26 cellular contexts compared by ENCODE assay signal in genomic region chr16:84752600-84752999, GRCh38. TPM values are rescaled to one million over a fixed set of nuclear protein-coding genes. Genes with fewer than 3 reads are reported as not detected.
DNase-seq lines count a peak whose midpoint lies in the region; ATAC-seq and TF ChIP-seq lines count a peak whose summit lies in the region.
"Had no signal": no experiment of that assay in that cellular context is flagged by ENCODE, and none has a peak within 500 bp of the region (broad histone marks: within the 10 kb centered on the region; RNA-seq: fewer than 3 reads in every experiment).

No MANE protein-coding gene starts in this region.

- POLR2A ChIA-PET in IMR-90 (lab: Charles Lee; ENCODE audit: unreplicated experiment) = interaction anchor here (0.6 kb wide), 1 partner anchor 67 kb away, joined by 3 read pairs; the partner anchor contains the start of gene CRISPLD2

- CTCF ChIA-PET in IMR-90 (lab: Yijun Ruan, JAX) = interaction anchor here (1.0 to 2.0 kb wide), 6 partner anchors 13 to 219 kb away, joined by 3 to 6 read pairs (median 3); no protein-coding TSS in a partner anchor

- peak in 1 of 2 donors; percentile 71 for ATAC-seq in natural killer cell treated with Interleukin-12 subunit alpha and Interleukin-12 subunit beta and Interleukin-15 and Interleukin-18, amount 100 ng/mL, for 72 hours
- no peak for ATAC-seq in natural killer cell
- no peak for ATAC-seq in IMR-90 (ENCODE audit: low read depth)
- ATAC-seq: activated CD8-positive, alpha-beta T cell treated with anti-CD3 and anti-CD28 coated beads, Interleukin-2, amount 10 ng/mL, durations not matched to agents 7 days and 5 days; left ventricle myocardium superior; naive thymus-derived CD8-positive, alpha-beta T cell had no signal

- dilution Hi-C loops in IMR-90 (cut with HindIII; ENCODE audit: low sequenced_read_pairs, unreplicated experiment) = no loop called here

- no peaks in the 10 kb centered on the region for H3K9me3 ChIP-seq in IMR-90 (ENCODE audit: control insufficient read depth, insufficient read depth, low read length)
- H3K9me3 ChIP-seq: breast epithelium, Peyer's patch, upper lobe of left lung had no signal

- no peak overlapping the region for H3K4me2 ChIP-seq in IMR-90 (ENCODE audit: low read depth, low read length)

- peaks cover 57 to 61% of the 10 kb centered on the region in 2 donors for H3K4me1 Mint-ChIP-seq in natural killer cell treated with Interleukin-12 subunit alpha and Interleukin-12 subunit beta and Interleukin-15 and Interleukin-18, amount 100 ng/mL, for 72 hours (ENCODE audit: low read depth in 2 of 2)
- peaks cover 50 to 58% of the 10 kb centered on the region in 2 donors for H3K4me1 Mint-ChIP-seq in natural killer cell

- H3K9me3 Mint-ChIP-seq in natural killer cell treated with Interleukin-12 subunit alpha and Interleukin-12 subunit beta and Interleukin-15 and Interleukin-18, amount 100 ng/mL, for 72 hours = no peaks in the 10 kb centered on the region
- H3K9me3 Mint-ChIP-seq in natural killer cell = no peaks in the 10 kb centered on the region
- H3K9me3 Mint-ChIP-seq: activated naive CD4-positive, alpha-beta T cell treated with anti-CD3 and anti-CD28 coated beads for 36 hours; H9; naive thymus-derived CD8-positive, alpha-beta T cell had no signal

- H3K27me3 Mint-ChIP-seq in natural killer cell treated with Interleukin-12 subunit alpha and Interleukin-12 subunit beta and Interleukin-15 and Interleukin-18, amount 100 ng/mL, for 72 hours = no peaks in the 10 kb centered on the region
- no peaks in the 10 kb centered on the region for H3K27me3 Mint-ChIP-seq in natural killer cell (ENCODE audit: low read depth in 2 of 2)
- H3K27me3 Mint-ChIP-seq: naive thymus-derived CD8-positive, alpha-beta T cell had no signal

- no peak overlapping the region for H4K91ac ChIP-seq in IMR-90 (ENCODE audit: insufficient read depth, low read depth, low read length)

- H2AK9ac ChIP-seq in IMR-90 (replicated peaks; ENCODE audit: low read depth, low read length, poor library complexity) = no peak overlapping the region

- H3K4me3 ChIP-seq in IMR-90 (ENCODE audit: insufficient read depth, low read depth, low read length) = no peak overlapping the region
- no peak overlapping the region for H3K4me3 ChIP-seq in lower leg skin (ENCODE audit: low read depth, poor library complexity, severe bottlenecking)
- H3K4me3 ChIP-seq: breast epithelium, Peyer's patch, upper lobe of left lung had no signal

- peaks cover 37 to 87% of the 10 kb centered on the region in 2 experiments for H3K79me1 ChIP-seq in IMR-90 (ENCODE audit: low read depth in 1 of 2, low read length in 2 of 2)

- peak overlapping the region; percentile 81 to 86 for H3K27ac Mint-ChIP-seq in natural killer cell treated with Interleukin-12 subunit alpha and Interleukin-12 subunit beta and Interleukin-15 and Interleukin-18, amount 100 ng/mL, for 72 hours
- peak overlapping the region in 1 of 2 donors; percentile 80 for H3K27ac Mint-ChIP-seq in natural killer cell
- H3K27ac Mint-ChIP-seq: activated CD8-positive, alpha-beta T cell treated with anti-CD3 and anti-CD28 coated beads, Interleukin-2, amount 10 ng/mL, durations not matched to agents 7 days and 5 days; activated naive CD4-positive, alpha-beta T cell treated with anti-CD3 and anti-CD28 coated beads for 36 hours had no signal

- TF ChIP-seq POLR2A in IMR-90 (IDR thresholded peaks at IDR 0.05; ENCODE audit: low read depth, low read length) (no peak), lower leg skin (IDR thresholded peaks at IDR 0.05) (no peak)

- H2BK20ac ChIP-seq in IMR-90 (ENCODE audit: low read depth, low read length) = no peak overlapping the region

- H4K5ac ChIP-seq in IMR-90 (ENCODE audit: low read depth, low read length) = no peak overlapping the region

- H3K4ac ChIP-seq in IMR-90 (ENCODE audit: low read depth, low read length) = 0 out of 2 replicates have a peak overlapping the region, but pooled peaks have one; percentile 6

- in situ Hi-C loops in IMR-90 (cut with MboI; ENCODE audit: low sequenced_read_pairs) = no loop called here

- H2AFZ ChIP-seq in IMR-90 (replicated peaks; ENCODE audit: low read length, poor library complexity) = no peak overlapping the region

- intact Hi-C loops in natural killer cell (cut with micrococcal nuclease) = no loop called here
- intact Hi-C loops in IMR-90 (cut with micrococcal nuclease) = loop anchor here (10.0 kb wide), 1 partner anchor 332 kb away; no protein-coding TSS in a partner anchor
- intact Hi-C loops in lower leg skin (cut with DNase I; ENCODE audit: low total_unique reads) = no loop called here

- no peak overlapping the region for H3K18ac ChIP-seq in IMR-90 (ENCODE audit: low read depth, low read length)

- no peak overlapping the region for H2AK5ac ChIP-seq in IMR-90 (ENCODE audit: low read depth, low read length)

- peaks cover 18% of the 10 kb centered on the region for H3K4me1 ChIP-seq in IMR-90 (ENCODE audit: control insufficient read depth, insufficient read depth, low read length)

- no peak overlapping the region for H2BK120ac ChIP-seq in IMR-90 (ENCODE audit: low read depth, low read length)

- TF ChIP-seq RAD21 in IMR-90 (IDR thresholded peaks at IDR 0.05; ENCODE audit: low read length) = no peak

- no peak overlapping the region for H4K8ac ChIP-seq in IMR-90 (ENCODE audit: low read depth in 2 of 2, low read length in 2 of 2)

- no peak overlapping the region for H3K14ac ChIP-seq in IMR-90 (replicated peaks; ENCODE audit: low read depth, low read length)

- H3K9ac ChIP-seq in IMR-90 (ENCODE audit: low read depth, low read length) = no peak overlapping the region

- no peak overlapping the region for H3K56ac ChIP-seq in IMR-90 (ENCODE audit: extremely low read depth, insufficient read depth, low read length)

- no peak overlapping the region for H3K27ac ChIP-seq in IMR-90 (ENCODE audit: insufficient read depth, low read length)
- H3K27ac ChIP-seq: breast epithelium, Peyer's patch had no signal

- TF ChIP-seq CTCF in natural killer cell (IDR thresholded peaks at IDR 0.05) = no peak
- TF ChIP-seq CTCF in IMR-90 (conservative IDR thresholded peaks at IDR 0.05; ENCODE audit: low read depth, low read length) = no peak
- TF ChIP-seq CTCF in lower leg skin (IDR thresholded peaks at IDR 0.05) = no peak

- H3K4me3 Mint-ChIP-seq in natural killer cell treated with Interleukin-12 subunit alpha and Interleukin-12 subunit beta and Interleukin-15 and Interleukin-18, amount 100 ng/mL, for 72 hours = peak overlapping the region; percentile 77
- no peak overlapping the region for H3K4me3 Mint-ChIP-seq in natural killer cell
- H3K4me3 Mint-ChIP-seq: activated CD8-positive, alpha-beta T cell treated with anti-CD3 and anti-CD28 coated beads, Interleukin-2, amount 10 ng/mL, durations not matched to agents 7 days and 5 days; activated naive CD4-positive, alpha-beta T cell treated with anti-CD3 and anti-CD28 coated beads for 36 hours; H9; naive thymus-derived CD8-positive, alpha-beta T cell had no signal

- peaks cover 55% of the 10 kb centered on the region for H4K20me1 ChIP-seq in IMR-90 (ENCODE audit: insufficient read depth, low read length)

- H3K23ac ChIP-seq in IMR-90 (ENCODE audit: low read depth, low read length) = 0 out of 2 replicates have a peak overlapping the region, but pooled peaks have one; percentile 40

- peaks cover 15% of the 10 kb centered on the region; the same call in 1 of the 2 replicates for H3K9me1 ChIP-seq in IMR-90 (ENCODE audit: insufficient read depth, low read length)

- no peak overlapping the region for H2BK5ac ChIP-seq in IMR-90 (ENCODE audit: low read depth, low read length, poor library complexity, severe bottlenecking)

- no TSS peak for BruUV-seq in IMR-90 (replicated peaks; lab: Mats Ljungman, UMichigan)

- H2BK15ac ChIP-seq in IMR-90 (ENCODE audit: low read depth, low read length) = no peak overlapping the region

- DNase-seq in natural killer cell treated with Interleukin-12 subunit alpha and Interleukin-12 subunit beta and Interleukin-15 and Interleukin-18, amount 100 ng/mL, for 72 hours (ENCODE audit: low spot score) = no peak
- DNase-seq in natural killer cell = no peak
- no peak for DNase-seq in IMR-90
- DNase-seq in amniotic epithelial cell (ENCODE audit: low read depth) = peak; percentile 47
- DNase-seq in T-helper 9 cell = no peak
- DNase-seq in lower leg skin (ENCODE audit: low spot score in 2 of 2) = no peak
- no peak for DNase-seq in stimulated activated naive CD4-positive, alpha-beta T cell treated with Interleukin-2 at 50 U/mL for 16 hours (lab: John Stamatoyannopoulos, UW)
- DNase-seq: activated CD4-positive, CD25-positive, alpha-beta regulatory T cell; activated CD8-positive, alpha-beta T cell treated with anti-CD3 and anti-CD28 coated beads, Interleukin-2, amount 10 ng/mL, durations not matched to agents 7 days and 5 days; C1 segment of cervical spinal cord; effector CD4-positive, alpha-beta T cell; EL; H9; islet precursor cell; left ventricle myocardium superior; midbrain; naive thymus-derived CD8-positive, alpha-beta T cell; NCI-H1048; NCI-H1694; NCI-H2171; NCI-H510A treated with DMSO at 0.1 percent for 48 hours; Peyer's patch; SHP77 treated with DMSO at 0.1 percent for 48 hours; upper lobe of left lung had no signal

- no peaks in the 10 kb centered on the region for H3K36me3 Mint-ChIP-seq in natural killer cell treated with Interleukin-12 subunit alpha and Interleukin-12 subunit beta and Interleukin-15 and Interleukin-18, amount 100 ng/mL, for 72 hours
- no peaks in the 10 kb centered on the region for H3K36me3 Mint-ChIP-seq in natural killer cell

- H3K27me3 ChIP-seq in IMR-90 (ENCODE audit: control insufficient read depth, insufficient read depth, low read length) = no peaks in the 10 kb centered on the region
- H3K27me3 ChIP-seq: breast epithelium, Peyer's patch, upper lobe of left lung had no signal

- peaks cover 3% of the 10 kb centered on the region; the same call in 1 of the 2 replicates for H3K36me3 ChIP-seq in IMR-90 (ENCODE audit: control insufficient read depth, insufficient read depth, low read length)
- H3K36me3 ChIP-seq: breast epithelium, Peyer's patch, upper lobe of left lung had no signal

- WGBS in IMR-90 (ENCODE audit: extremely low coverage in 2 of 2, insufficient read length in 1 of 2), 2 experiments = no CpG with 5 or more reads among the region's 8 CpGs
- 86 to 87% methylated on average over 8 of the region's 8 CpGs for WGBS in lower leg skin, 2 donors

TF ChIP-seq in IMR-90, 13 proteins besides CTCF, POLR2A, EP300 and RAD21 (continues in another document):
- no peak for TF ChIP-seq BHLHE40 (IDR thresholded peaks at IDR 0.05; ENCODE audit: low read depth, low read length)
- no peak for TF ChIP-seq MAZ (IDR thresholded peaks at IDR 0.05; ENCODE audit: borderline replicate concordance, low read depth, low read length)
- no peak for TF ChIP-seq RCOR1 (IDR thresholded peaks at IDR 0.05; ENCODE audit: insufficient replicate concordance, low read length)

RNA-seq across cellular contexts. Expression of gene USP10, which starts 52.8 kb away (rescaled TPM):
- total RNA-seq in natural killer cell treated with Interleukin-12 subunit alpha and Interleukin-12 subunit beta and Interleukin-15 and Interleukin-18, amount 100 ng/mL, for 72 hours = 100 to 1,000 TPM; 111 to 156 TPM
- total RNA-seq in natural killer cell (100 to 1,000 TPM in 2 of 3 donors, 10 to 100 TPM in 1; 78.4 to 103 (median 100) TPM), IMR-90 (2012; rRNA removed) (54.3 and 61.9 TPM in 2 replicates), lower leg skin (10 to 100 TPM; 54.3 to 69.0 (median 60.7) TPM)
- polyA plus RNA-seq in IMR-90 (2012; rRNA removed) = 79.0 and 85.5 TPM in 2 replicates
- polyA plus RNA-seq in IMR-90 (2012; cell fraction: cytosol; rRNA removed) = 33.5 and 44.0 TPM in 2 replicates
- 67.7 and 84.6 TPM in 2 replicates for polyA plus RNA-seq in IMR-90 (2012; cell fraction: nucleus; rRNA removed; ENCODE audit: low replicate concordance)
